11 cellular contexts compared by ENCODE assay signal in genomic region chr11:19200410-19201201, GRCh38. TPM values are rescaled to one million over a fixed set of nuclear protein-coding genes. Genes with fewer than 3 reads are reported as not detected.
A peak's percentile ranks its signal among the peaks of the same experiment; 100 is the strongest.
DNase-seq lines count a peak whose midpoint lies in the region; ATAC-seq and TF ChIP-seq lines count a peak whose summit lies in the region.
"Had no signal": no experiment of that assay in that cellular context is flagged by ENCODE, and none has a peak within 500 bp of the region (broad histone marks: within the 10 kb centered on the region; RNA-seq: fewer than 3 reads in every experiment).

No MANE protein-coding gene starts in this region.

- peaks cover 17% of the 10 kb centered on the region for H3K9me3 ChIP-seq in SJCRH30 (replicated peaks)

- DNase-seq in DMS153 (lab: John Stamatoyannopoulos, UW) (peak; percentile 32), DMS153 treated with DMSO at 0.1 percent for 48 hours (lab: John Stamatoyannopoulos, UW; ENCODE audit: unreplicated experiment) (no peak), SJCRH30 (peak; percentile 86 to 92), fibroblast of the aortic adventitia (ENCODE audit: low read depth) (peak; percentile 90), skeletal muscle cell (ENCODE audit: low read depth) (peak; percentile 48), cerebellum (ENCODE audit: low spot score) (no peak)
- DNase-seq: kidney had no signal

- no peak for TF ChIP-seq CTCF in fibroblast of the aortic adventitia (IDR thresholded peaks at IDR 0.05; ENCODE audit: insufficient read depth, low read length)

- no peaks in the 10 kb centered on the region for H3K27me3 ChIP-seq in SJCRH30

- H3K27ac ChIP-seq in SJCRH30 = peak overlapping the region; percentile 46
- H3K27ac ChIP-seq: 22Rv1 had no signal

- peaks cover 34% of the 10 kb centered on the region for H3K4me1 ChIP-seq in SJCRH30

- ATAC-seq in HG03095 (IDR thresholded peaks at IDR 0.05; ENCODE audit: unreplicated experiment) (no peak), GM19023 (IDR thresholded peaks at IDR 0.05; ENCODE audit: unreplicated experiment) (no peak)

- H3K4me3 ChIP-seq in SJCRH30 (no peak overlapping the region), fibroblast of the aortic adventitia (ENCODE audit: low read depth, low read length) (peak overlapping the region; percentile 2), skeletal muscle cell (ENCODE audit: low read depth, low read length) (no peak overlapping the region)

- H3K36me3 ChIP-seq in SJCRH30 = peaks cover 5% of the 10 kb centered on the region; the same call in 1 of the 2 replicates

RNA-seq across cellular contexts. Expression of gene CSRP3, which starts 1.2 kb away (rescaled TPM):
- 4.5 and 4.6 TPM in 2 replicates for total RNA-seq in SJCRH30 (2014; rRNA removed; shearing (Covaris generic))
- 0.27 TPM in 1 of 2 replicates, not detected in the other for total RNA-seq in fibroblast of the aortic adventitia (ENCODE audit: low replicate concordance)
- total RNA-seq in cerebellum = 0.27 TPM
- total RNA-seq: kidney, temporal lobe had no signal

RNA-seq across cellular contexts. Expression of gene E2F8, which starts 40.1 kb away (rescaled TPM):
- total RNA-seq in SJCRH30 (2014; rRNA removed; shearing (Covaris generic)) = 13.8 and 17.7 TPM in 2 replicates
- total RNA-seq in fibroblast of the aortic adventitia (ENCODE audit: low replicate concordance) (4.4 TPM in 1 of 2 replicates, not detected in the other), cerebellum (1.6 TPM)

Comparison
In these comparisons a context has a peak if more than half of its experiments do, and no peak if none do; other contexts are left out.
1. DNase-seq: peak in DMS153 (single experiment), SJCRH30 (2 of 2), fibroblast of the aortic adventitia (single experiment) and skeletal muscle cell (single experiment); none in DMS153 treated with DMSO at 0.1 percent for 48 hours (single experiment) and cerebellum (single experiment).